In genomic region chrX:130402211-130402684, GRCh38 we compare ENCODE assay signal across 9 cellular contexts. TPM values are rescaled to one million over a fixed set of nuclear protein-coding genes. Genes with fewer than 3 reads are reported as not detected.
DNase-seq lines count a peak whose midpoint lies in the region; ATAC-seq and TF ChIP-seq lines count a peak whose summit lies in the region.
"Had no signal": no experiment of that assay in that cellular context is flagged by ENCODE, and none has a peak within 500 bp of the region (broad histone marks: within the 10 kb centered on the region; RNA-seq: fewer than 3 reads in every experiment).

No MANE protein-coding gene starts in this region.

- H3K4me1 ChIP-seq in SJSA1 (replicated peaks), result no peaks in the 10 kb centered on the region
- H3K4me1 ChIP-seq: foreskin keratinocyte had no signal

- no peak for TF ChIP-seq CTCF in fibroblast of mammary gland (conservative IDR thresholded peaks at IDR 0.05; ENCODE audit: control insufficient read depth, insufficient read depth, low read depth, low read length)
- TF ChIP-seq CTCF in retinal pigment epithelial cell (conservative IDR thresholded peaks at IDR 0.05; ENCODE audit: low read depth, low read length), result no peak

- no peak overlapping the region for H3K27ac ChIP-seq in SJSA1

- DNase-seq in SJSA1 (ENCODE audit: low read depth in 1 of 2, low spot score in 2 of 2), result peak in 1 of 2 experiments; percentile 1
- DNase-seq in fibroblast of mammary gland (ENCODE audit: low read depth), result no peak
- no peak for DNase-seq in retinal pigment epithelial cell (ENCODE audit: low read depth)
- DNase-seq in NCI-H1105 treated with DMSO at 0.1 percent for 48 hours (lab: John Stamatoyannopoulos, UW), result no peak
- no peak for DNase-seq in middle frontal gyrus (ENCODE audit: extremely low spot score, low spot score)
- DNase-seq in NCI-H187 (lab: John Stamatoyannopoulos, UW), result no peak

- no peaks in the 10 kb centered on the region for H3K9me3 ChIP-seq in SJSA1 (replicated peaks)

- no peaks in the 10 kb centered on the region for H3K27me3 ChIP-seq in SJSA1 (replicated peaks)
- H3K27me3 ChIP-seq: foreskin keratinocyte had no signal

- H3K36me3 ChIP-seq in SJSA1, result peaks cover 10% of the 10 kb centered on the region

- H3K4me3 ChIP-seq in SJSA1 (peak overlapping the region; percentile 57), fibroblast of mammary gland (ENCODE audit: control insufficient read depth, low read depth, low read length) (peak overlapping the region; percentile 74), retinal pigment epithelial cell (ENCODE audit: low read length) (peak overlapping the region; percentile 80)

- ATAC-seq in GM19043 (IDR thresholded peaks at IDR 0.05; ENCODE audit: low read depth, unreplicated experiment) (peak; percentile 5), esophagus mucosa (no peak)

RNA-seq across cellular contexts. Expression of gene RBMX2, which starts 0.5 kb away (rescaled TPM):
- 17.1 and 25.1 TPM in 2 replicates for total RNA-seq in SJSA1 (2014; rRNA removed; shearing (Covaris generic))
- total RNA-seq in esophagus mucosa, result 11.4 TPM

RNA-seq across cellular contexts. Expression of gene GPR119, which starts 16.8 kb away (rescaled TPM):
- not detected in 2 replicates for total RNA-seq in SJSA1 (2014; rRNA removed; shearing (Covaris generic))
- total RNA-seq in esophagus mucosa, result not detected
- total RNA-seq: foreskin keratinocyte had no signal
